Comparison of ENCODE assay signal across 8 cellular contexts in genomic region chr2:218569038-218569431, GRCh38. TPM values are rescaled to one million over a fixed set of nuclear protein-coding genes. Genes with fewer than 3 reads are reported as not detected.
DNase-seq lines count a peak whose midpoint lies in the region; ATAC-seq and TF ChIP-seq lines count a peak whose summit lies in the region.

No MANE protein-coding gene starts in this region.

- ATAC-seq in GM19025 (IDR thresholded peaks at IDR 0.05; ENCODE audit: low read depth, unreplicated experiment), result peak; percentile 21
- peak; percentile 40 for ATAC-seq in HG03354 (IDR thresholded peaks at IDR 0.05; ENCODE audit: poor library complexity, severe bottlenecking, unreplicated experiment)
- ATAC-seq in SK-N-SH treated with all-trans-retinoic acid at 6 μM for 48 hours, result peak; percentile 42

- H3K27me3 ChIP-seq in adipocyte (replicated peaks; ENCODE audit: control insufficient read depth, insufficient read depth, low read length), result no peaks in the 10 kb centered on the region
- no peaks in the 10 kb centered on the region for H3K27me3 ChIP-seq in sigmoid colon

- no peaks in the 10 kb centered on the region for H3K9me3 ChIP-seq in adipocyte (ENCODE audit: control insufficient read depth, low read length)
- no peaks in the 10 kb centered on the region for H3K9me3 ChIP-seq in sigmoid colon

- TF ChIP-seq EP300 in sigmoid colon (IDR thresholded peaks at IDR 0.05), result no peak

- peak overlapping the region; percentile 91 for H3K4me3 ChIP-seq in adipocyte (ENCODE audit: low read length)
- H3K4me3 ChIP-seq in sigmoid colon, result peak overlapping the region; percentile 60 to 72 (median 67)

- no peak for TF ChIP-seq POLR2A in sigmoid colon (IDR thresholded peaks at IDR 0.05)

- peaks cover 30% of the 10 kb centered on the region for H3K4me1 ChIP-seq in adipocyte (ENCODE audit: control insufficient read depth, insufficient read depth, low read length)
- peaks cover 0 to 40% (median 36%) of the 10 kb centered on the region in 4 donors for H3K4me1 ChIP-seq in sigmoid colon

- DNase-seq in AG20443 (ENCODE audit: low spot score), result peak; percentile 63
- peak; percentile 84 for DNase-seq in adipocyte (ENCODE audit: low read depth)
- peak; percentile 39 to 47 for DNase-seq in hippocampal formation (lab: John Stamatoyannopoulos, UW)
- peak; percentile 78 for DNase-seq in sigmoid colon
- no peak for DNase-seq in NCI-H128 (lab: John Stamatoyannopoulos, UW; ENCODE audit: unreplicated experiment)

- H3K9ac ChIP-seq in adipocyte (ENCODE audit: low read length), result peak overlapping the region; percentile 94

- 0% methylated on average over 31 of the region's 31 CpGs for WGBS in sigmoid colon, 2 donors

- peak overlapping the region; percentile 91 to 96 (median 94) for H3K27ac ChIP-seq in sigmoid colon

- peaks cover 8% of the 10 kb centered on the region for H3K36me3 ChIP-seq in adipocyte (ENCODE audit: control insufficient read depth, insufficient read depth, low read length, severe bottlenecking)
- H3K36me3 ChIP-seq in sigmoid colon, result peaks cover 0 to 12% (median 5%) of the 10 kb centered on the region in 4 donors

- TF ChIP-seq CTCF in sigmoid colon (IDR thresholded peaks at IDR 0.05), result no peak

- intact Hi-C loops in sigmoid colon (cut with DNase I), result loop anchor here (2.0 to 5.0 kb wide), 4 partner anchors 48 to 277 kb away; partner anchors contain the start of gene TMBIM1

TF ChIP-seq in SK-N-SH treated with all-trans-retinoic acid at 6 μM for 48 hours, 23 proteins besides CTCF, POLR2A, EP300 and RAD21:
- no peak for TF ChIP-seq TSHZ2 (CRISPR knock-in tag; IDR thresholded peaks at IDR 0.05)
- no peak for TF ChIP-seq OSR1 (CRISPR knock-in tag; IDR thresholded peaks at IDR 0.05)
- TF ChIP-seq ISL1 (CRISPR knock-in tag; IDR thresholded peaks at IDR 0.05), result no peak
- TF ChIP-seq, protein P1, sequence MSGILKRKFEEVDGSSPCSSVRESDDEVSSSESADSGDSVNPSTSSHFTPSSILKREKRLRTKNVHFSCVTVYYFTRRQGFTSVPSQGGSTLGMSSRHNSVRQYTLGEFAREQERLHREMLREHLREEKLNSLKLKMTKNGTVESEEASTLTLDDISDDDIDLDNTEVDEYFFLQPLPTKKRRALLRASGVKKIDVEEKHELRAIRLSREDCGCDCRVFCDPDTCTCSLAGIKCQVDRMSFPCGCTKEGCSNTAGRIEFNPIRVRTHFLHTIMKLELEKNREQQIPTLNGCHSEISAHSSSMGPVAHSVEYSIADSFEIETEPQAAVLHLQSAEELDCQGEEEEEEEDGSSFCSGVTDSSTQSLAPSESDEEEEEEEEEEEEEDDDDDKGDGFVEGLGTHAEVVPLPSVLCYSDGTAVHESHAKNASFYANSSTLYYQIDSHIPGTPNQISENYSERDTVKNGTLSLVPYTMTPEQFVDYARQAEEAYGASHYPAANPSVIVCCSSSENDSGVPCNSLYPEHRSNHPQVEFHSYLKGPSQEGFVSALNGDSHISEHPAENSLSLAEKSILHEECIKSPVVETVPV (CRISPR knock-in tag; IDR thresholded peaks at IDR 0.05), result no peak
- TF ChIP-seq, protein P2, sequence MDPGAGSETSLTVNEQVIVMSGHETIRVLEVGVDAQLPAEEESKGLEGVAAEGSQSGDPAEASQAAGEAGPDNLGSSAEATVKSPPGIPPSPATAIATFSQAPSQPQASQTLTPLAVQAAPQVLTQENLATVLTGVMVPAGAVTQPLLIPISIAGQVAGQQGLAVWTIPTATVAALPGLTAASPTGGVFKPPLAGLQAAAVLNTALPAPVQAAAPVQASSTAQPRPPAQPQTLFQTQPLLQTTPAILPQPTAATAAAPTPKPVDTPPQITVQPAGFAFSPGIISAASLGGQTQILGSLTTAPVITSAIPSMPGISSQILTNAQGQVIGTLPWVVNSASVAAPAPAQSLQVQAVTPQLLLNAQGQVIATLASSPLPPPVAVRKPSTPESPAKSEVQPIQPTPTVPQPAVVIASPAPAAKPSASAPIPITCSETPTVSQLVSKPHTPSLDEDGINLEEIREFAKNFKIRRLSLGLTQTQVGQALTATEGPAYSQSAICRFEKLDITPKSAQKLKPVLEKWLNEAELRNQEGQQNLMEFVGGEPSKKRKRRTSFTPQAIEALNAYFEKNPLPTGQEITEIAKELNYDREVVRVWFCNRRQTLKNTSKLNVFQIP (CRISPR knock-in tag; IDR thresholded peaks at IDR 0.05; ENCODE audit: borderline replicate concordance, low read depth), result no peak

RNA-seq across cellular contexts. Expression of gene CNOT9, which starts 0.4 kb away (rescaled TPM):
- 10 to 100 TPM; 25.0 to 36.2 (median 28.5) TPM for total RNA-seq in sigmoid colon
- 10 to 100 TPM in 1 of 3 donors, 1 to 10 TPM in 2; 9.6 to 23.8 (median 9.7) TPM for polyA plus RNA-seq in sigmoid colon

RNA-seq across cellular contexts. Expression of gene USP37, which starts 0.9 kb away (rescaled TPM):
- total RNA-seq in sigmoid colon, result 10 to 100 TPM in 2 of 4 donors, 1 to 10 TPM in 2; 6.6 to 11.4 (median 10.5) TPM
- polyA plus RNA-seq in sigmoid colon, result 1 to 10 TPM; 1.8 to 6.0 (median 3.6) TPM

RNA-seq across cellular contexts. Expression of gene PLCD4, which starts 38.7 kb away (rescaled TPM):
- 10 to 100 TPM; 10.9 to 42.4 (median 30.4) TPM for total RNA-seq in sigmoid colon
- under 1 TPM in 1 of 3 donors, not detected in 2; 0.64 TPM for polyA plus RNA-seq in sigmoid colon
